29 cellular contexts compared by ENCODE assay signal in the genomic region with DNA sequence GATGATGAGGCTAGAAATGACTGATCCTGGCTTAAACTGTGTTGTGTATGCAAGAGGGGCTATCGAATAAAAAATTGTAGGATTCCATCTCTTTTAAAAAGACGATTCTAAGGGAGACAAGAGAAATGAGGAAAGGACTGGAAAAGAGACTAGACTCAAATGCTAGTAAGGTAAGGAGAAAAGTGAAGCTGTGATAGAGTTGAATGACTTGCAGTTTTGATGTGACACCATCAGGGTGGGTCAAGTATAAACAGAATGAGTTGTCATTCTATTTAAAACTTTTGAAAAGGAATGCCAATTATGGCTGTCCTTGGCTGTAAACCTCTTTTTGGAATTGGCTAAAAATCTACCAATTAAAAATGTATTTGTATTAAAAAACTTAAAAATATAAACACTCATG.
DNase-seq lines count a peak whose midpoint lies in the region; ATAC-seq, FAIRE-seq and TF ChIP-seq lines count a peak whose summit lies in the region.
"Had no signal": no experiment of that assay in that cellular context is flagged by ENCODE, and none has a peak within 500 bp of the region (broad histone marks: within the 10 kb centered on the region; RNA-seq: fewer than 3 reads in every experiment).

No MANE protein-coding gene starts in this region.

- WGBS in HepG2 (ENCODE audit: low lambda C conversion rate), result 0% methylated on average over 2 of the region's 2 CpGs
- 46% methylated on average over 2 of the region's 2 CpGs for WGBS in right lobe of liver (ENCODE audit: insufficient coverage, low coverage, low lambda C conversion rate, missing lambda C conversion rate)

- TF ChIP-seq RAD21 in HepG2 (CRISPR knock-in tag; IDR thresholded peaks at IDR 0.05), result no peak

- H3K36me3 ChIP-seq in HepG2 (replicated peaks in 1 of 2; ENCODE audit: control insufficient read depth in 1 of 2, insufficient read depth in 2 of 2, low read length in 2 of 2) (no peaks in the 10 kb centered on the region), right lobe of liver (no peaks in the 10 kb centered on the region)
- H3K36me3 ChIP-seq: BLaER1 treated with 17β-estradiol and CSF1 and Interleukin-3, amounts not matched to agents 10 nM and 100 nM had no signal

- no TSS peak for BruUV-seq in HepG2 (replicated peaks; lab: Mats Ljungman, UMichigan)

- in situ Hi-C loops in HepG2 (cut with HindIII; ENCODE audit: extremely low pct_ligation_motif_present, low pct_unique_long_range_greater_than_20kb), result no loop called here

- H2AFZ ChIP-seq in HepG2 (ENCODE audit: low read length), result no peak overlapping the region

- no peak for TF ChIP-seq CTCF in HepG2 (CRISPR knock-in tag; IDR thresholded peaks at IDR 0.05)
- no peak for TF ChIP-seq CTCF in right lobe of liver (IDR thresholded peaks at IDR 0.05)
- no peak for TF ChIP-seq CTCF in epithelial cell of esophagus (IDR thresholded peaks at IDR 0.05; ENCODE audit: insufficient read depth, low read depth, low read length, missing control alignments)
- TF ChIP-seq CTCF in RWPE1 (conservative IDR thresholded peaks at IDR 0.05; ENCODE audit: low read depth), result no peak

- no peak overlapping the region for H3K4me2 ChIP-seq in HepG2 (ENCODE audit: low read depth, low read length)
- H3K4me2 ChIP-seq: BLaER1 treated with 17β-estradiol and CSF1 and Interleukin-3, amounts not matched to agents 10 nM and 100 nM had no signal

- ATAC-seq in HepG2 (no peak), right lobe of liver (no peak)
- ATAC-seq: GM12878, HCT116, Panc1 had no signal

- no peak overlapping the region for H3K27ac ChIP-seq in HepG2 (ENCODE audit: extremely low read length, insufficient read depth, low read length)
- no peak overlapping the region for H3K27ac ChIP-seq in right lobe of liver
- H3K27ac ChIP-seq in RWPE1, result no peak overlapping the region
- H3K27ac ChIP-seq: BLaER1 treated with 17β-estradiol and CSF1 and Interleukin-3, amounts not matched to agents 10 nM and 100 nM had no signal

- no peak for TF ChIP-seq POLR2A in HepG2 (IDR thresholded peaks at IDR 0.05; ENCODE audit: insufficient read depth in 1 of 2, low read depth in 2 of 2, low read length in 2 of 2)
- no peak for TF ChIP-seq POLR2A in right lobe of liver (IDR thresholded peaks at IDR 0.05)

- no peak for DNase-seq in HepG2 (ENCODE audit: low spot score)
- no peak for DNase-seq in right lobe of liver
- DNase-seq in NCI-H460 (ENCODE audit: extremely low read depth, low read depth), result peak; percentile 37
- DNase-seq in epithelial cell of esophagus (ENCODE audit: low read depth), result peak; percentile 3
- DNase-seq in stromal cell of bone marrow (ENCODE audit: low read depth), result peak; percentile 3
- DNase-seq in activated CD4-positive, CD25-positive, alpha-beta regulatory T cell (lab: John Stamatoyannopoulos, UW), result no peak
- DNase-seq in central memory CD4-positive, alpha-beta T cell, result no peak
- no peak for DNase-seq in RWPE1 (ENCODE audit: low spot score)
- DNase-seq: 8988T; AML-193; CD4-positive, alpha-beta T cell; EL; GDM1; GOT3; Karpas-422; MV-4-11; NCI-H1105; NCI-H1436 treated with DMSO at 0.1 percent for 48 hours; NCI-H1930; NCI-H2107; NCI-H524 treated with DMSO at 0.1 percent for 48 hours; NCI-H774; NK-92 treated with Interleukin-12 subunit alpha and Interleukin-12 subunit beta, amount 100 ng/mL, for 24 hours; SHP77 treated with DMSO at 0.1 percent for 48 hours had no signal

- no peaks in the 10 kb centered on the region for H4K20me1 ChIP-seq in HepG2 (ENCODE audit: insufficient read depth, low read length)
- H4K20me1 ChIP-seq: BLaER1 treated with 17β-estradiol and CSF1 and Interleukin-3, amounts not matched to agents 10 nM and 100 nM had no signal

- no peaks in the 10 kb centered on the region for H3K79me2 ChIP-seq in HepG2 (ENCODE audit: insufficient read depth, low read length)

- FAIRE-seq in HepG2 (lab: Jason Lieb, UNC), result no peak
- FAIRE-seq: D721Med, GM12878 had no signal

- TF ChIP-seq EP300 in HepG2 (IDR thresholded peaks at IDR 0.05; ENCODE audit: low read depth in 2 of 2, low read length in 2 of 2) (no peak), HepG2 (CRISPR knock-in tag; IDR thresholded peaks at IDR 0.05; ENCODE audit: borderline replicate concordance) (no peak)

- H3K9ac ChIP-seq in HepG2 (ENCODE audit: insufficient read depth, low read depth, low read length), result no peak overlapping the region
- H3K9ac ChIP-seq: BLaER1 treated with 17β-estradiol and CSF1 and Interleukin-3, amounts not matched to agents 10 nM and 100 nM had no signal

- H3K9me3 ChIP-seq in HepG2 (ENCODE audit: low read length), result no peaks in the 10 kb centered on the region
- no peaks in the 10 kb centered on the region for H3K9me3 ChIP-seq in right lobe of liver
- H3K9me3 ChIP-seq: BLaER1 treated with 17β-estradiol and CSF1 and Interleukin-3, amounts not matched to agents 10 nM and 100 nM had no signal

- H3K27me3 ChIP-seq in HepG2 (ENCODE audit: control insufficient read depth in 1 of 2, insufficient read depth in 2 of 2, low read length in 2 of 2) (no peaks in the 10 kb centered on the region), right lobe of liver (no peaks in the 10 kb centered on the region)
- H3K27me3 ChIP-seq: BLaER1 treated with 17β-estradiol and CSF1 and Interleukin-3, amounts not matched to agents 10 nM and 100 nM had no signal

- CTCF ChIA-PET in HepG2 (lab: Yijun Ruan, JAX; ENCODE audit: low intra/inter-chr PET ratio, low total read pairs), result no interaction called here
- CTCF ChIA-PET in RWPE1 (lab: Yijun Ruan, JAX), result no interaction called here

- no peak overlapping the region for H3K4me3 ChIP-seq in HepG2 (replicated peaks in 1 of 3; ENCODE audit: insufficient read depth in 1 of 3, low read depth in 2 of 3, low read length in 3 of 3)
- no peak overlapping the region for H3K4me3 ChIP-seq in right lobe of liver
- no peak overlapping the region for H3K4me3 ChIP-seq in epithelial cell of esophagus (ENCODE audit: low read length)
- H3K4me3 ChIP-seq: BLaER1 treated with 17β-estradiol and CSF1 and Interleukin-3, amounts not matched to agents 10 nM and 100 nM; GM12878 had no signal

- intact Hi-C loops in HepG2 (cut with micrococcal nuclease; ENCODE audit: unreplicated experiment), result no loop called here
- intact Hi-C loops in right lobe of liver (cut with DNase I), result no loop called here

- H3K4me1 ChIP-seq in HepG2 (ENCODE audit: insufficient read depth, low read length) (no peaks in the 10 kb centered on the region), right lobe of liver (no peaks in the 10 kb centered on the region)
- H3K4me1 ChIP-seq: BLaER1 treated with 17β-estradiol and CSF1 and Interleukin-3, amounts not matched to agents 10 nM and 100 nM had no signal

- POLR2A ChIA-PET in HepG2 (lab: Yijun Ruan, JAX) (no interaction called here), RWPE1 (lab: Yijun Ruan, JAX; ENCODE audit: low non-redundant PET) (no interaction called here)

TF ChIP-seq in HepG2, 621 proteins besides CTCF, POLR2A, EP300 and RAD21:
- no peak for TF ChIP-seq MTA3 (CRISPR knock-in tag; IDR thresholded peaks at IDR 0.05)
- peak; percentile 64 for TF ChIP-seq NFE2L2 (IDR thresholded peaks at IDR 0.05; ENCODE audit: low read length)

Comparison
In these comparisons a context has a peak if more than half of its experiments do, and no peak if none do; other contexts are left out.
1. DNase-seq: peak in NCI-H460 (single experiment), epithelial cell of esophagus (single experiment) and stromal cell of bone marrow (single experiment); none in HepG2 (single experiment), right lobe of liver (0 of 3), activated CD4-positive, CD25-positive, alpha-beta regulatory T cell (0 of 4), central memory CD4-positive, alpha-beta T cell (single experiment) and RWPE1 (single experiment).